In genomic region chr19:10001899-10002298, GRCh38 we compare ENCODE assay signal across 10 cellular contexts. TPM values are rescaled to one million over a fixed set of nuclear protein-coding genes. Genes with fewer than 3 reads are reported as not detected.
DNase-seq lines count a peak whose midpoint lies in the region; ATAC-seq and TF ChIP-seq lines count a peak whose summit lies in the region.
"Had no signal": no experiment of that assay in that cellular context is flagged by ENCODE, and none has a peak within 500 bp of the region (broad histone marks: within the 10 kb centered on the region; RNA-seq: fewer than 3 reads in every experiment).

No MANE protein-coding gene starts in this region.

- no peak overlapping the region for H3K9ac ChIP-seq in Karpas-422 (ENCODE audit: low read length)
- no peak overlapping the region for H3K9ac ChIP-seq in endodermal cell (ENCODE audit: extremely low read depth, low read length, poor library complexity, severe bottlenecking)

- H3K9me3 ChIP-seq in Karpas-422 (ENCODE audit: low read length) (no peaks in the 10 kb centered on the region), endodermal cell (ENCODE audit: control insufficient read depth, low read length) (no peaks in the 10 kb centered on the region), osteoblast (ENCODE audit: low read depth, low read length) (no peaks in the 10 kb centered on the region)

- H3K27me3 ChIP-seq in Karpas-422 (ENCODE audit: low read length) (no peaks in the 10 kb centered on the region), endodermal cell (ENCODE audit: control insufficient read depth, insufficient read depth, low read length, poor library complexity, severe bottlenecking) (peaks cover 2% of the 10 kb centered on the region), osteoblast (ENCODE audit: insufficient read depth, low read length) (no peaks in the 10 kb centered on the region)

- no peaks in the 10 kb centered on the region for H3K4me1 Mint-ChIP-seq in endodermal cell
- H3K4me1 Mint-ChIP-seq in effector memory CD8-positive, alpha-beta T cell (ENCODE audit: low read depth in 2 of 2) = peaks cover 23 to 25% of the 10 kb centered on the region in 2 donors

- H3K36me3 ChIP-seq in Karpas-422 (ENCODE audit: insufficient read depth, low read length) (no peaks in the 10 kb centered on the region), endodermal cell (ENCODE audit: control insufficient read depth, insufficient read depth, low read length) (no peaks in the 10 kb centered on the region), osteoblast (ENCODE audit: insufficient read depth, low read length) (no peaks in the 10 kb centered on the region)

- H3K27ac Mint-ChIP-seq in endodermal cell = no peak overlapping the region
- no peak overlapping the region for H3K27ac Mint-ChIP-seq in effector memory CD8-positive, alpha-beta T cell
- H3K27ac Mint-ChIP-seq: stimulated activated naive CD8-positive, alpha-beta T cell treated with anti-CD3 and anti-CD28 coated beads, Interleukin-15, Interleukin-2, amounts not matched to agents 100 ng/mL and 50 ng/mL, for 24 hours had no signal

- no peaks in the 10 kb centered on the region for H3K9me3 Mint-ChIP-seq in endodermal cell
- H3K9me3 Mint-ChIP-seq in effector memory CD8-positive, alpha-beta T cell = no peaks in the 10 kb centered on the region
- H3K9me3 Mint-ChIP-seq: stimulated activated naive CD8-positive, alpha-beta T cell treated with anti-CD3 and anti-CD28 coated beads, Interleukin-15, Interleukin-2, amounts not matched to agents 100 ng/mL and 50 ng/mL, for 24 hours had no signal

- H3K4me3 Mint-ChIP-seq in endodermal cell = no peak overlapping the region
- H3K4me3 Mint-ChIP-seq in effector memory CD8-positive, alpha-beta T cell = no peak overlapping the region
- H3K4me3 Mint-ChIP-seq: stimulated activated naive CD8-positive, alpha-beta T cell treated with anti-CD3 and anti-CD28 coated beads, Interleukin-15, Interleukin-2, amounts not matched to agents 100 ng/mL and 50 ng/mL, for 24 hours had no signal

- CTCF ChIA-PET in RWPE1 (lab: Yijun Ruan, JAX) = interaction anchor here (2.4 kb wide), 1 partner anchor 26 kb away, joined by 16 read pairs; no protein-coding TSS in a partner anchor

- H4K20me1 ChIP-seq in Karpas-422 (ENCODE audit: insufficient read depth, low read depth, low read length) (no peaks in the 10 kb centered on the region), osteoblast (ENCODE audit: insufficient read depth, low read length) (no peaks in the 10 kb centered on the region)

- no peaks in the 10 kb centered on the region for H3K36me3 Mint-ChIP-seq in endodermal cell (ENCODE audit: low read depth)
- peaks cover 17% of the 10 kb centered on the region for H3K36me3 Mint-ChIP-seq in effector memory CD8-positive, alpha-beta T cell (ENCODE audit: insufficient read depth)

- H3K9me2 ChIP-seq in Karpas-422 (replicated peaks; ENCODE audit: insufficient read depth, low read length) = no peaks in the 10 kb centered on the region

- peak; percentile 47 for DNase-seq in ELR (ENCODE audit: low read depth)
- peak; percentile 66 for DNase-seq in Karpas-422
- peak; percentile 85 for DNase-seq in endodermal cell
- peak; percentile 80 for DNase-seq in osteoblast (ENCODE audit: insufficient read length, low spot score, missing footprints)
- DNase-seq in islet precursor cell = no peak
- DNase-seq in SW 1271 (lab: John Stamatoyannopoulos, UW) = no peak
- DNase-seq in effector memory CD8-positive, alpha-beta T cell = no peak
- no peak for DNase-seq in RWPE1 (ENCODE audit: low spot score)
- DNase-seq: KG1 had no signal

- no peak overlapping the region for H3K4me2 ChIP-seq in Karpas-422 (ENCODE audit: low read depth, low read length, poor library complexity, severe bottlenecking)
- H3K4me2 ChIP-seq in osteoblast (ENCODE audit: insufficient read depth, low read length) = no peak overlapping the region

- peaks cover 27% of the 10 kb centered on the region for H3K27me3 Mint-ChIP-seq in endodermal cell (ENCODE audit: insufficient read depth)
- peaks cover 60 to 72% of the 10 kb centered on the region in 2 donors for H3K27me3 Mint-ChIP-seq in effector memory CD8-positive, alpha-beta T cell

- ATAC-seq in effector memory CD8-positive, alpha-beta T cell (replicated peaks) = no peak

- no peak overlapping the region for H2AFZ ChIP-seq in Karpas-422 (ENCODE audit: low read length)
- no peak overlapping the region for H2AFZ ChIP-seq in osteoblast (ENCODE audit: low read length)

- POLR2A ChIA-PET in RWPE1 (lab: Yijun Ruan, JAX; ENCODE audit: low non-redundant PET) = no interaction called here

- H3K4me3 ChIP-seq in Karpas-422 (ENCODE audit: low read length) = no peak overlapping the region
- no peak overlapping the region for H3K4me3 ChIP-seq in endodermal cell (ENCODE audit: low read length)
- no peak overlapping the region for H3K4me3 ChIP-seq in osteoblast (ENCODE audit: insufficient read depth, low read length)

- no peaks in the 10 kb centered on the region for H3K79me2 ChIP-seq in Karpas-422 (ENCODE audit: low read length)
- H3K79me2 ChIP-seq in osteoblast (ENCODE audit: insufficient read depth, low read length) = no peaks in the 10 kb centered on the region

- no peak overlapping the region for H3K27ac ChIP-seq in Karpas-422 (ENCODE audit: low read length)
- H3K27ac ChIP-seq in endodermal cell (ENCODE audit: low read depth, low read length) = no peak overlapping the region
- peak overlapping the region; percentile 12 for H3K27ac ChIP-seq in osteoblast (ENCODE audit: low read depth, low read length)
- no peak overlapping the region for H3K27ac ChIP-seq in RWPE1

- TF ChIP-seq CTCF in endodermal cell (conservative IDR thresholded peaks at IDR 0.05) = peak; percentile 74
- TF ChIP-seq CTCF in osteoblast (IDR thresholded peaks at IDR 0.05; ENCODE audit: extremely low read depth, low read depth, low read length) = peak; percentile 62
- TF ChIP-seq CTCF in RWPE1 (conservative IDR thresholded peaks at IDR 0.05; ENCODE audit: low read depth) = no peak

- 60 to 85% methylated on average over 2 to 6 of the region's 6 CpGs for WGBS in endodermal cell (ENCODE audit: insufficient coverage in 1 of 2, insufficient read length in 1 of 2), 2 experiments

- H3K4me1 ChIP-seq in Karpas-422 (ENCODE audit: low read length) = no peaks in the 10 kb centered on the region
- H3K4me1 ChIP-seq in endodermal cell (ENCODE audit: control insufficient read depth, insufficient read depth, low read length) = no peaks in the 10 kb centered on the region
- H3K4me1 ChIP-seq in osteoblast (ENCODE audit: insufficient read depth, low read length) = peaks cover 4% of the 10 kb centered on the region

RNA-seq across cellular contexts. Expression of gene COL5A3, which starts 8.4 kb away (rescaled TPM):
- total RNA-seq in Karpas-422 (2014; rRNA removed; shearing (Covaris generic); ENCODE audit: low replicate concordance) = not detected in 2 replicates
- total RNA-seq in endodermal cell (under 1 TPM in 1 of 2 donors, not detected in 1; 0.04 TPM), osteoblast (9.1 and 14.8 TPM in 2 replicates)
- 2.1 TPM for polyA plus RNA-seq in endodermal cell (2013, experiment 1 of 2)
- 2.4 TPM for polyA plus RNA-seq in endodermal cell (2013, experiment 2 of 2)

RNA-seq across cellular contexts. Expression of gene RDH8, which starts 11.4 kb away (rescaled TPM):
- total RNA-seq in Karpas-422 (2014; rRNA removed; shearing (Covaris generic); ENCODE audit: low replicate concordance) = not detected in 2 replicates
- total RNA-seq in endodermal cell (not detected), osteoblast (not detected in 2 replicates)
- polyA plus RNA-seq in endodermal cell (2013, experiment 1 of 2) = not detected
- polyA plus RNA-seq in endodermal cell (2013, experiment 2 of 2) = 0.17 TPM

Comparison
In these comparisons a context has a peak if more than half of its experiments do, and no peak if none do; other contexts are left out.
1. DNase-seq: peak in ELR (single experiment), Karpas-422 (single experiment), endodermal cell (single experiment) and osteoblast (single experiment); none in islet precursor cell (single experiment), SW 1271 (0 of 2), effector memory CD8-positive, alpha-beta T cell (0 of 3) and RWPE1 (single experiment).